26 cellular contexts compared by ENCODE assay signal in genomic region chr3:186590580-186591296, GRCh38. TPM values are rescaled to one million over a fixed set of nuclear protein-coding genes. Genes with fewer than 3 reads are reported as not detected.
"Had no signal": no experiment of that assay in that cellular context is flagged by ENCODE, and none has a peak within 500 bp of the region (broad histone marks: within the 10 kb centered on the region; RNA-seq: fewer than 3 reads in every experiment).

No MANE protein-coding gene starts in this region.

- H3K4me1 Mint-ChIP-seq: WTC11 had no signal

- H3K27ac ChIP-seq: heart right ventricle, prostate gland, right atrium auricular region, upper lobe of left lung had no signal

- H3K36me3 Mint-ChIP-seq: activated naive CD4-positive, alpha-beta T cell treated with anti-CD3 and anti-CD28 coated beads, Interleukin-2, amount 50 U/mL, for 72 hours had no signal

- ATAC-seq: heart right ventricle, WTC11 had no signal

- H3K4me3 Mint-ChIP-seq: activated CD4-positive, alpha-beta T cell treated with anti-CD3 and anti-CD28 coated beads for 36 hours; activated T-helper 1 cell treated with anti-CD3 and anti-CD28 coated beads, Interleukin-12 subunit alpha, Interleukin-12 subunit beta, Interleukin-2, Interleukin-4 antibody, amounts not matched to agents 30 ng/mL and 10 ng/mL and 1 ng/mL, durations not matched to agents 14 hours and 24 hours and 36 hours; WTC11 had no signal

- H3K27me3 Mint-ChIP-seq: activated CD4-positive, alpha-beta T cell treated with anti-CD3 and anti-CD28 coated beads for 36 hours had no signal

- FAIRE-seq: endothelial cell of umbilical vein had no signal

- H3K4me1 ChIP-seq: prostate gland, right atrium auricular region, upper lobe of left lung had no signal

- H3K4me3 ChIP-seq: esophagus squamous epithelium, heart right ventricle, prostate gland, right atrium auricular region, stomach, upper lobe of left lung had no signal

- DNase-seq: activated CD4-positive, alpha-beta T cell treated with anti-CD3 and anti-CD28 coated beads for 36 hours; activated CD4-positive, alpha-beta T cell treated with anti-CD3 and anti-CD28 coated beads, Interleukin-2, amount 50 U/mL, for 48 hours; activated gamma-delta T cell treated with Interleukin-2 at 50 U/mL for 16 hours; activated T-cell treated with anti-CD3 and anti-CD28 coated beads for 4 hours; amniotic stem cell; dermis blood vessel endothelial cell; effector memory CD4-positive, alpha-beta T cell; esophagus squamous epithelium; heart right ventricle; mesendoderm; naive thymus-derived CD8-positive, alpha-beta T cell; stimulated activated CD4-positive, alpha-beta T cell treated with anti-CD3 and anti-CD28 coated beads, Interleukin-15, amount 100 ng/mL, for 24 hours; stimulated activated CD4-positive, alpha-beta T cell treated with anti-CD3 and anti-CD28 coated beads, Interleukin-4, amount 100 ng/mL, for 1 hour; stomach; upper lobe of left lung had no signal

- H3K27ac Mint-ChIP-seq: activated T-helper 1 cell treated with anti-CD3 and anti-CD28 coated beads, Interleukin-12 subunit alpha, Interleukin-12 subunit beta, Interleukin-2, Interleukin-4 antibody, amounts not matched to agents 30 ng/mL and 10 ng/mL and 1 ng/mL, durations not matched to agents 14 hours and 24 hours and 36 hours; WTC11 had no signal

- H3K36me3 ChIP-seq: prostate gland had no signal

- H3K9me3 Mint-ChIP-seq: activated naive CD4-positive, alpha-beta T cell treated with anti-CD3 and anti-CD28 coated beads, Interleukin-2, amount 50 U/mL, for 72 hours; activated T-helper 1 cell treated with anti-CD3 and anti-CD28 coated beads, Interleukin-12 subunit alpha, Interleukin-12 subunit beta, Interleukin-2, Interleukin-4 antibody, amounts not matched to agents 30 ng/mL and 10 ng/mL and 1 ng/mL, durations not matched to agents 14 hours and 24 hours and 36 hours; naive thymus-derived CD8-positive, alpha-beta T cell; WTC11 had no signal

- H3K9me3 ChIP-seq: esophagus squamous epithelium, heart right ventricle, prostate gland, right atrium auricular region, stomach, upper lobe of left lung had no signal

- H3K27me3 ChIP-seq: esophagus squamous epithelium, heart right ventricle, right atrium auricular region, stomach, upper lobe of left lung had no signal

RNA-seq across cellular contexts. Expression of gene AHSG, which starts 22.1 kb away (rescaled TPM):
- total RNA-seq: activated CD4-positive, alpha-beta T cell treated with anti-CD3 and anti-CD28 coated beads for 36 hours; cardiac septum; dermis blood vessel endothelial cell; endothelial cell of umbilical vein; esophagus squamous epithelium; heart right ventricle; naive thymus-derived CD8-positive, alpha-beta T cell; osteocyte; prostate gland; right atrium auricular region; temporal lobe had no signal
- polyA plus RNA-seq: endothelial cell of umbilical vein; heart right ventricle; naive thymus-derived CD8-positive, alpha-beta T cell; stomach had no signal

RNA-seq across cellular contexts. Expression of gene FETUB, which starts 49.5 kb away (rescaled TPM):
- total RNA-seq: activated CD4-positive, alpha-beta T cell treated with anti-CD3 and anti-CD28 coated beads for 36 hours; activated naive CD4-positive, alpha-beta T cell treated with anti-CD3 and anti-CD28 coated beads, Interleukin-2, amount 50 U/mL, for 72 hours; activated T-helper 1 cell treated with anti-CD3 and anti-CD28 coated beads, Interleukin-12 subunit alpha, Interleukin-12 subunit beta, Interleukin-2, Interleukin-4 antibody, amounts not matched to agents 30 ng/mL and 10 ng/mL and 1 ng/mL, durations not matched to agents 14 hours and 24 hours and 36 hours; cardiac septum; dermis blood vessel endothelial cell; endothelial cell of umbilical vein; mucosa of gallbladder; naive thymus-derived CD8-positive, alpha-beta T cell; osteocyte; prostate gland; right atrium auricular region; skeletal muscle tissue; stomach; temporal lobe; upper lobe of left lung; WTC11 had no signal
- polyA plus RNA-seq: endothelial cell of umbilical vein; heart right ventricle; naive thymus-derived CD8-positive, alpha-beta T cell had no signal
